22 cellular contexts compared by ENCODE assay signal in genomic region chr10:9140373-9140772, GRCh38.
DNase-seq lines count a peak whose midpoint lies in the region; FAIRE-seq and TF ChIP-seq lines count a peak whose summit lies in the region.
"Had no signal": no experiment of that assay in that cellular context is flagged by ENCODE, and none has a peak within 500 bp of the region (broad histone marks: within the 10 kb centered on the region; RNA-seq: fewer than 3 reads in every experiment).

No MANE protein-coding gene starts in this region.

- H3K27ac ChIP-seq in mesenchymal stem cell (ENCODE audit: low read length, poor library complexity, severe bottlenecking): no peak overlapping the region
- H3K27ac ChIP-seq: BLaER1, KMS-11 had no signal

- H2BK12ac ChIP-seq in mesenchymal stem cell (ENCODE audit: low read length in 2 of 2): no peak overlapping the region

- H3K9me3 ChIP-seq in endocrine pancreas (ENCODE audit: control insufficient read depth, low read length): no peaks in the 10 kb centered on the region
- H3K9me3 ChIP-seq in mesenchymal stem cell (ENCODE audit: control insufficient read depth, low read length): no peaks in the 10 kb centered on the region
- H3K9me3 ChIP-seq in skeletal muscle satellite cell (replicated peaks; ENCODE audit: low read length): no peaks in the 10 kb centered on the region
- H3K9me3 ChIP-seq in BE2C: no peaks in the 10 kb centered on the region
- H3K9me3 ChIP-seq: BLaER1, Caco-2 had no signal

- FAIRE-seq in H54 (lab: Jason Lieb, UNC): no peak
- FAIRE-seq: G401.6, GM12892, HTR-8/SVneo, RCC 7860 had no signal

- WGBS in mesenchymal stem cell: 41% methylated on average over 2 of the region's 3 CpGs

- TF ChIP-seq CTCF in BE2C (IDR thresholded peaks at IDR 0.05; ENCODE audit: low read depth, low read length): no peak

- no peak overlapping the region for H4K91ac ChIP-seq in mesenchymal stem cell (ENCODE audit: low read length)

- no peak overlapping the region for H3K14ac ChIP-seq in mesenchymal stem cell (ENCODE audit: low read length in 2 of 2)

- H3K79me1 ChIP-seq in mesenchymal stem cell (replicated peaks; ENCODE audit: low read length, poor library complexity, severe bottlenecking): no peaks in the 10 kb centered on the region

- H2BK120ac ChIP-seq in mesenchymal stem cell (ENCODE audit: low read depth, low read length): no peak overlapping the region

- no peak overlapping the region for H2BK5ac ChIP-seq in mesenchymal stem cell (ENCODE audit: low read depth, low read length, poor library complexity, severe bottlenecking)

- no peak overlapping the region for H3K23ac ChIP-seq in mesenchymal stem cell (ENCODE audit: low read length in 2 of 2)

- no peak overlapping the region for H2AK5ac ChIP-seq in mesenchymal stem cell (ENCODE audit: low read length, severe bottlenecking)

- H3K36me3 ChIP-seq in endocrine pancreas (ENCODE audit: control insufficient read depth, insufficient read depth, low read length): no peaks in the 10 kb centered on the region
- H3K36me3 ChIP-seq in mesenchymal stem cell (ENCODE audit: control insufficient read depth in 1 of 2, insufficient read depth in 2 of 2, low read depth in 1 of 2, low read length in 2 of 2): no peaks in the 10 kb centered on the region
- no peaks in the 10 kb centered on the region for H3K36me3 ChIP-seq in skeletal muscle satellite cell (ENCODE audit: insufficient read depth, low read length)
- H3K36me3 ChIP-seq in BE2C: no peaks in the 10 kb centered on the region
- H3K36me3 ChIP-seq: BLaER1 had no signal

- H3K27me3 ChIP-seq in endocrine pancreas (ENCODE audit: control insufficient read depth, insufficient read depth, low read length) (peaks cover 2% of the 10 kb centered on the region), mesenchymal stem cell (ENCODE audit: control insufficient read depth in 1 of 2, insufficient read depth in 1 of 2, low read length in 2 of 2) (no peaks in the 10 kb centered on the region), skeletal muscle satellite cell (ENCODE audit: control insufficient read depth, insufficient read depth, low read length) (no peaks in the 10 kb centered on the region), BE2C (no peaks in the 10 kb centered on the region)
- H3K27me3 ChIP-seq: BLaER1 had no signal

- no peak overlapping the region for H2AFZ ChIP-seq in mesenchymal stem cell (ENCODE audit: low read depth, low read length)

- peaks cover 8% of the 10 kb centered on the region for H3K4me1 ChIP-seq in endocrine pancreas (ENCODE audit: control insufficient read depth, insufficient read depth, low read length)
- H3K4me1 ChIP-seq in mesenchymal stem cell (ENCODE audit: control insufficient read depth, insufficient read depth, low read depth, low read length): no peaks in the 10 kb centered on the region
- peaks cover 3% of the 10 kb centered on the region for H3K4me1 ChIP-seq in skeletal muscle satellite cell (ENCODE audit: control insufficient read depth, insufficient read depth, low read length)
- peaks cover 3% of the 10 kb centered on the region for H3K4me1 ChIP-seq in BE2C
- H3K4me1 ChIP-seq: BLaER1 had no signal

- peak; percentile 7 for DNase-seq in LHCN-M2 (ENCODE audit: low read depth)
- peak; percentile 0 for DNase-seq in mesenchymal stem cell
- DNase-seq in H54 (ENCODE audit: insufficient read length, low spot score): no peak
- no peak for DNase-seq in NK-92 (lab: John Stamatoyannopoulos, UW; ENCODE audit: unreplicated experiment)
- DNase-seq in BE2C: no peak
- DNase-seq: Caco-2; CD4-positive, alpha-beta T cell; GOT3; IMR-90; NCI-H1105; NCI-H146; NCI-H2029; NCI-H2227 treated with DMSO at 0.1 percent for 48 hours; NCI-H510A had no signal

- H3K4me2 ChIP-seq in mesenchymal stem cell (ENCODE audit: low read length, poor library complexity, severe bottlenecking) (no peak overlapping the region), skeletal muscle satellite cell (ENCODE audit: low read length) (peak overlapping the region; percentile 65)
- H3K4me2 ChIP-seq: BLaER1, KMS-11 had no signal

- peak overlapping the region; percentile 43 for H3K4me3 ChIP-seq in endocrine pancreas (ENCODE audit: control insufficient read depth, insufficient read depth, low read length)
- no peak overlapping the region for H3K4me3 ChIP-seq in mesenchymal stem cell (ENCODE audit: insufficient read depth in 1 of 2, low read depth in 1 of 2, low read length in 2 of 2)
- no peak overlapping the region for H3K4me3 ChIP-seq in skeletal muscle satellite cell (ENCODE audit: low read length)
- H3K4me3 ChIP-seq in BE2C (ENCODE audit: low read depth, low read length): no peak overlapping the region
- H3K4me3 ChIP-seq: BLaER1 had no signal

- no peak overlapping the region for H3K18ac ChIP-seq in mesenchymal stem cell (ENCODE audit: low read depth in 1 of 2, low read length in 2 of 2)

- H4K8ac ChIP-seq in mesenchymal stem cell (ENCODE audit: low read length): no peak overlapping the region

- no peak overlapping the region for H3K4ac ChIP-seq in mesenchymal stem cell (ENCODE audit: low read depth in 1 of 2, low read length in 2 of 2)

- no peak for TF ChIP-seq POLR2A in H54 (IDR thresholded peaks at IDR 0.05; ENCODE audit: low read depth, low read length)

- H2BK15ac ChIP-seq in mesenchymal stem cell (ENCODE audit: low read depth, poor library complexity, severe bottlenecking): no peak overlapping the region

- H3K9ac ChIP-seq in endocrine pancreas (ENCODE audit: control insufficient read depth, insufficient read depth, low read length) (no peak overlapping the region), mesenchymal stem cell (ENCODE audit: low read length) (no peak overlapping the region), skeletal muscle satellite cell (ENCODE audit: low read depth, low read length) (no peak overlapping the region)
- H3K9ac ChIP-seq: BLaER1, KMS-11 had no signal

Comparison
In these comparisons a context has a peak if more than half of its experiments do, and no peak if none do; other contexts are left out.
1. DNase-seq: peak in LHCN-M2 (single experiment) and mesenchymal stem cell (single experiment); none in H54 (single experiment), NK-92 (single experiment) and BE2C (single experiment).